Comparison of ENCODE assay signal across 8 cellular contexts in the genomic region with DNA sequence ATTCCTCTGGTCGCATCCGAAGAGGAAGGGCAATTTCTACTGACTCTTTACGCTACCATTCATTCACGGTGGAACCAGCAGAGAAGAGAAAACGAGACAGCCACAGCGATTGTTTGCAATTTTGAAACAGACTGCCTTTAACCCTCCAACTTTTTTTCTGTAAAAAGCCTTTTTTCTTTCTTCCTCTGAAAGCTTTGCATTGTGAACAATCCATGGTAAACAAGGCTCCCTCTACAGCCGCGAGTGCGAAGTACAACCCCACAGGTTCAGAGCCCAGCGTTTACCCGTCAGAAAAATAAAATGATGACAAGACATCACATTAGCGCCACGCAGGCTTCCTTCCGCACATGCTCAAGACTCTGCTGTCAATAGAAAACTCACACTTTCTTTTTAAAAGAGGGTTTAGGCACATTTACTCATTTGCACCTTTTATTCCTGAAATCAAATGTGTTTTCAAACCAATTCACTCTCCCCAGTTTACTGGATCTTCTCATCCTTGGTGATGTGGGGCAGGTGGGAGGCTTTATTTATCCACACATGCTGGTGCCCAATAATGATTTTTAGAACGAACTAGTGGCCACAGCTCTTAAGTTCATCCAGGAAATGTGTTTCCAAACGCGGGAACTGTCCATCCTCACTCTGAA.
DNase-seq lines count a peak whose midpoint lies in the region; TF ChIP-seq lines count a peak whose summit lies in the region.

No MANE protein-coding gene starts in this region.

- H3K9ac ChIP-seq in BLaER1 (peak overlapping the region; percentile 94), neuronal stem cell (ENCODE audit: low read depth, low read length, poor library complexity) (no peak overlapping the region), subcutaneous abdominal adipose tissue (ENCODE audit: low read length in 5 of 5) (peak overlapping the region in 2 of 5 donors; percentile 21 to 57)

- no peak overlapping the region for H3K4ac ChIP-seq in neuronal stem cell (ENCODE audit: low read length)

- H3K4me2 ChIP-seq in BLaER1 (peak overlapping the region; percentile 98), neuronal stem cell (ENCODE audit: insufficient read depth, low read length, poor library complexity, severe bottlenecking) (peak overlapping the region; percentile 90)

- H3K4me3 ChIP-seq in BLaER1 = peak overlapping the region; percentile 76
- peak overlapping the region; percentile 64 to 67 for H3K4me3 ChIP-seq in foreskin fibroblast (ENCODE audit: low read depth in 1 of 2, low read length in 2 of 2)
- H3K4me3 ChIP-seq in neuronal stem cell (ENCODE audit: low read length in 2 of 2) = peak overlapping the region in 1 of 2 donors; percentile 57
- peak overlapping the region; percentile 60 to 69 (median 62) for H3K4me3 ChIP-seq in subcutaneous abdominal adipose tissue (ENCODE audit: low read depth in 1 of 5, low read length in 5 of 5)

- H4K20me1 ChIP-seq in BLaER1 = peaks cover 26% of the 10 kb centered on the region

- H3K27me3 ChIP-seq in BLaER1 = no peaks in the 10 kb centered on the region
- H3K27me3 ChIP-seq in neuronal stem cell (ENCODE audit: control insufficient read depth in 3 of 3, insufficient read depth in 3 of 3, low read depth in 1 of 3, low read length in 3 of 3) = peaks cover 0 to 2% (median 0%) of the 10 kb centered on the region in 3 experiments
- H3K27me3 ChIP-seq in subcutaneous abdominal adipose tissue (ENCODE audit: control insufficient read depth in 5 of 5, insufficient read depth in 4 of 5, low read length in 5 of 5) = no peaks in the 10 kb centered on the region

- H2BK15ac ChIP-seq in neuronal stem cell (ENCODE audit: low read length) = no peak overlapping the region

- H3K79me1 ChIP-seq in neuronal stem cell (ENCODE audit: low read depth, low read length) = peaks cover 7% of the 10 kb centered on the region

- TF ChIP-seq CTCF in GM20000 (IDR thresholded peaks at IDR 0.05; ENCODE audit: extremely low read depth, missing control alignments) = peak; percentile 56
- peak; percentile 82 for TF ChIP-seq CTCF in foreskin fibroblast (IDR thresholded peaks at IDR 0.05; ENCODE audit: low read depth, low read length)

- H3K18ac ChIP-seq in neuronal stem cell (ENCODE audit: low read length) = no peak overlapping the region

- peak overlapping the region; percentile 98 for H3K27ac ChIP-seq in BLaER1
- H3K27ac ChIP-seq in neuronal stem cell (replicated peaks; ENCODE audit: low read length) = peak overlapping the region; percentile 43
- H3K27ac ChIP-seq in subcutaneous abdominal adipose tissue (ENCODE audit: low read depth, low read length) = peak overlapping the region; percentile 67

- H3K23ac ChIP-seq in neuronal stem cell (ENCODE audit: low read depth, low read length, poor library complexity) = no peak overlapping the region

- no peak overlapping the region for H2BK5ac ChIP-seq in neuronal stem cell (ENCODE audit: low read length)

- H3K4me1 ChIP-seq in BLaER1 (peaks cover 38% of the 10 kb centered on the region), neuronal stem cell (ENCODE audit: control insufficient read depth in 2 of 2, insufficient read depth in 1 of 2, low read depth in 1 of 2, low read length in 2 of 2) (peaks cover 15 to 28% of the 10 kb centered on the region in 2 donors), subcutaneous abdominal adipose tissue (ENCODE audit: control insufficient read depth in 5 of 5, insufficient read depth in 5 of 5, low read length in 5 of 5) (peaks cover 14 to 40% (median 36%) of the 10 kb centered on the region in 5 donors)

- H3K9me3 ChIP-seq in BLaER1 (peaks cover 7% of the 10 kb centered on the region; the same call in 1 of the 2 replicates), neuronal stem cell (replicated peaks in 1 of 2; ENCODE audit: control insufficient read depth in 2 of 2, insufficient read depth in 1 of 2, low read depth in 1 of 2, low read length in 2 of 2) (no peaks in the 10 kb centered on the region), subcutaneous abdominal adipose tissue (ENCODE audit: control insufficient read depth in 5 of 5, low read length in 5 of 5) (no peaks in the 10 kb centered on the region)

- WGBS in neuronal stem cell (ENCODE audit: extremely low coverage in 2 of 2, insufficient read length in 2 of 2, insufficient replicate concordance in 1 of 2), 2 donors = no CpG with 5 or more reads among the region's 17 CpGs

- H4K91ac ChIP-seq in neuronal stem cell (ENCODE audit: low read depth, low read length, poor library complexity) = no peak overlapping the region

- H2BK120ac ChIP-seq in neuronal stem cell (ENCODE audit: low read depth, low read length) = no peak overlapping the region

- peak overlapping the region; percentile 93 for H2AFZ ChIP-seq in neuronal stem cell (ENCODE audit: low read length)

- no peak overlapping the region for H2BK12ac ChIP-seq in neuronal stem cell (ENCODE audit: low read length)

- peaks cover 22% of the 10 kb centered on the region; the same call in 1 of the 2 replicates for H3K36me3 ChIP-seq in BLaER1
- H3K36me3 ChIP-seq in neuronal stem cell (replicated peaks in 1 of 2; ENCODE audit: control insufficient read depth in 2 of 2, insufficient read depth in 2 of 2, low read length in 2 of 2) = peaks cover 0 to 4% of the 10 kb centered on the region in 2 donors
- H3K36me3 ChIP-seq in subcutaneous abdominal adipose tissue (ENCODE audit: control insufficient read depth in 5 of 5, insufficient read depth in 5 of 5, low read length in 5 of 5) = no peaks in the 10 kb centered on the region

- H2AK5ac ChIP-seq in neuronal stem cell (ENCODE audit: low read depth, low read length) = no peak overlapping the region

- no peak overlapping the region for H3K14ac ChIP-seq in neuronal stem cell (ENCODE audit: low read length)

- H4K8ac ChIP-seq in neuronal stem cell (ENCODE audit: low read depth, low read length) = no peak overlapping the region

- peak; percentile 81 for DNase-seq in GM20000 (ENCODE audit: low spot score)
- DNase-seq in M059J (ENCODE audit: low read depth) = peak; percentile 86
- DNase-seq in SHP77 treated with DMSO at 0.1 percent for 48 hours (lab: John Stamatoyannopoulos, UW) = peak; percentile 33
- DNase-seq in activated effector memory CD4-positive, alpha-beta T cell treated with Interleukin-2 at 50 U/mL for 16 hours = peak; percentile 79
- DNase-seq in foreskin fibroblast = peak; percentile 68 to 90
- peak; percentile 59 for DNase-seq in neuronal stem cell (ENCODE audit: low spot score)

Comparison
In these comparisons a context has a peak if more than half of its experiments do, and no peak if none do; other contexts are left out.
1. H3K27ac ChIP-seq: peak in every context shown above with its lines; median percentile 98 in BLaER1; 67 in subcutaneous abdominal adipose tissue; 43 in neuronal stem cell.
2. DNase-seq: peak in every context shown above with its lines; median percentile 86 in M059J; 81 in GM20000; 79 in activated effector memory CD4-positive, alpha-beta T cell treated with Interleukin-2 at 50 U/mL for 16 hours; 79 in foreskin fibroblast; 59 in neuronal stem cell; 33 in SHP77 treated with DMSO at 0.1 percent for 48 hours.